Comparison of ENCODE assay signal across 1 cellular context in genomic region chr1:204566583-204566955, GRCh38.
TF ChIP-seq lines count a peak whose summit lies in the region.

No MANE protein-coding gene starts in this region.

TF ChIP-seq in GM23338, 12 proteins besides CTCF, POLR2A, EP300 and RAD21:
- TF ChIP-seq ZNF462 (CRISPR knock-in tag; IDR thresholded peaks at IDR 0.05) (no peak), STAT1 (IDR thresholded peaks at IDR 0.05; ENCODE audit: unreplicated experiment) (no peak), POLR2AphosphoS5 (IDR thresholded peaks at IDR 0.05; ENCODE audit: low read depth) (no peak), CREB1 (CRISPR knock-in tag; IDR thresholded peaks at IDR 0.05; ENCODE audit: low read depth) (no peak), NANOG (IDR thresholded peaks at IDR 0.05; ENCODE audit: borderline replicate concordance) (no peak), REST (IDR thresholded peaks at IDR 0.05; ENCODE audit: unreplicated experiment) (no peak), ETS1 (IDR thresholded peaks at IDR 0.05) (no peak), ZNF331 (CRISPR knock-in tag; IDR thresholded peaks at IDR 0.05; ENCODE audit: low read depth) (no peak), JUNB (IDR thresholded peaks at IDR 0.05; ENCODE audit: unreplicated experiment) (no peak), EZH2 (IDR thresholded peaks at IDR 0.05; ENCODE audit: low read depth, unreplicated experiment) (no peak), EZH2phosphoT487 (IDR thresholded peaks at IDR 0.05; ENCODE audit: unreplicated experiment) (no peak)
